In genomic region chr17:2238432-2239169, GRCh38 we compare ENCODE assay signal across 10 cellular contexts.
DNase-seq lines count a peak whose midpoint lies in the region; ATAC-seq lines count a peak whose summit lies in the region.
"Had no signal": no experiment of that assay in that cellular context is flagged by ENCODE, and none has a peak within 500 bp of the region (broad histone marks: within the 10 kb centered on the region; RNA-seq: fewer than 3 reads in every experiment).

No MANE protein-coding gene starts in this region.

- H3K4me2 ChIP-seq in skeletal muscle satellite cell (ENCODE audit: low read length) = peak overlapping the region; percentile 79

- 68 to 71% methylated on average over 15 of the region's 15 CpGs for WGBS in esophagus, 2 donors

- peak; percentile 37 for ATAC-seq in GM18868 (IDR thresholded peaks at IDR 0.05; ENCODE audit: unreplicated experiment)
- peak; percentile 42 for ATAC-seq in HG03039 (IDR thresholded peaks at IDR 0.05; ENCODE audit: unreplicated experiment)
- ATAC-seq: HCT116 had no signal

- no peaks in the 10 kb centered on the region for H3K9me3 ChIP-seq in esophagus (ENCODE audit: control insufficient read depth in 2 of 2, insufficient read depth in 1 of 2, low read depth in 1 of 2, low read length in 1 of 2)
- no peaks in the 10 kb centered on the region for H3K9me3 ChIP-seq in skeletal muscle satellite cell (replicated peaks; ENCODE audit: low read length)

- H3K4me3 ChIP-seq in esophagus (ENCODE audit: low read depth in 1 of 2, low read length in 2 of 2) (no peak overlapping the region), skeletal muscle satellite cell (ENCODE audit: low read length) (peak overlapping the region; percentile 59)

- H3K27ac ChIP-seq in esophagus (ENCODE audit: low read depth in 2 of 2, low read length in 1 of 2) = peak overlapping the region; percentile 53 to 64
- H3K27ac ChIP-seq: VCaP had no signal

- H3K36me3 ChIP-seq in esophagus (ENCODE audit: control insufficient read depth in 2 of 2, insufficient read depth in 2 of 2, low read length in 1 of 2) (peaks cover 0 to 4% of the 10 kb centered on the region in 2 donors), skeletal muscle satellite cell (ENCODE audit: insufficient read depth, low read length) (peaks cover 12% of the 10 kb centered on the region)

- H3K9ac ChIP-seq in skeletal muscle satellite cell (ENCODE audit: low read depth, low read length) = peak overlapping the region; percentile 75

- no peak for DNase-seq in DMS 273 treated with DMSO at 0.1 percent for 48 hours (lab: John Stamatoyannopoulos, UW)
- no peak for DNase-seq in glomerular visceral epithelial cell (ENCODE audit: extremely low spot score)
- DNase-seq in HuH-7 (ENCODE audit: low spot score) = no peak
- DNase-seq in RKO (ENCODE audit: low spot score) = no peak

- H3K4me1 ChIP-seq in esophagus (ENCODE audit: control insufficient read depth in 2 of 2, insufficient read depth in 2 of 2, low read length in 1 of 2) (peaks cover 0 to 3% of the 10 kb centered on the region in 2 donors), skeletal muscle satellite cell (ENCODE audit: control insufficient read depth, insufficient read depth, low read length) (peaks cover 60% of the 10 kb centered on the region)

- no peaks in the 10 kb centered on the region for H3K27me3 ChIP-seq in esophagus (ENCODE audit: control insufficient read depth in 1 of 2, insufficient read depth in 2 of 2, low read length in 2 of 2)
- no peaks in the 10 kb centered on the region for H3K27me3 ChIP-seq in skeletal muscle satellite cell (ENCODE audit: control insufficient read depth, insufficient read depth, low read length)
